Comparison of ENCODE assay signal across 8 cellular contexts in the genomic region with DNA sequence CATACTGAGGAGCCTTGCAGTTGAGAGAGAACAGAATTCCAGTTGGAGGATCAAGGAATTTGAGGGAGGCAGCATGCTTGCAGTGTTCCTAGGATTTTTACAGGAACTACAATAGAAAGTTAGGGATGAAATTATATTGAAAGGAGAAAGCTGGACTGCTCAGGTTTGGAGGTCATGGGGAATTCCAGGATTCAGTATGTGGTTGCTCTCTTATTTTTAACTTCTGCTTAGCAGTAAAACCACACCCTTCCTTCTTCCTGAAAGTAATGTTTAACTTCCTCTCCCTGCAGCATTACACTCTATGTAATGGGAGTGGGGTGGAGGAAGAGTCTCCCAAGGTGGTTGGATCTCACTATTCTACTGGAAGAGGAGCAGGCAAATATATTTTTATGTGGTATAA. TPM values are rescaled to one million over a fixed set of nuclear protein-coding genes. Genes with fewer than 3 reads are reported as not detected.
DNase-seq lines count a peak whose midpoint lies in the region; ATAC-seq and TF ChIP-seq lines count a peak whose summit lies in the region.

No MANE protein-coding gene starts in this region.

- H3K4me3 ChIP-seq in PC-9 (no peak overlapping the region), gastrocnemius medialis (no peak overlapping the region), brain microvascular endothelial cell (ENCODE audit: low read depth, low read length) (no peak overlapping the region), testis (no peak overlapping the region)

- TF ChIP-seq CTCF in PC-9 (conservative IDR thresholded peaks at IDR 0.05): no peak
- TF ChIP-seq CTCF in gastrocnemius medialis (IDR thresholded peaks at IDR 0.05 in 4 of 5, conservative IDR thresholded peaks at IDR 0.05 in 1 of 5): no peak
- no peak for TF ChIP-seq CTCF in brain microvascular endothelial cell (IDR thresholded peaks at IDR 0.05; ENCODE audit: low read depth, low read length, missing control alignments)
- TF ChIP-seq CTCF in testis (IDR thresholded peaks at IDR 0.05): no peak

- no peaks in the 10 kb centered on the region for H3K27me3 ChIP-seq in PC-9 (ENCODE audit: insufficient read depth, low read depth)
- no peaks in the 10 kb centered on the region for H3K27me3 ChIP-seq in gastrocnemius medialis
- H3K27me3 ChIP-seq in brain microvascular endothelial cell (replicated peaks): no peaks in the 10 kb centered on the region
- no peaks in the 10 kb centered on the region for H3K27me3 ChIP-seq in testis

- BruUV-seq in PC-9 (replicated peaks; lab: Mats Ljungman, UMichigan): no TSS peak

- H4K20me1 ChIP-seq in PC-9 (ENCODE audit: insufficient read depth): peaks cover 2% of the 10 kb centered on the region; the same call in 1 of the 2 replicates

- H3K36me3 ChIP-seq in PC-9 (ENCODE audit: low read depth) (peaks cover 63% of the 10 kb centered on the region), gastrocnemius medialis (peaks cover 0 to 35% of the 10 kb centered on the region in 2 donors), brain microvascular endothelial cell (replicated peaks) (peaks cover 25% of the 10 kb centered on the region), testis (ENCODE audit: low read depth, missing control alignments) (no peaks in the 10 kb centered on the region)

- ATAC-seq in GM19395 (IDR thresholded peaks at IDR 0.05; ENCODE audit: unreplicated experiment): peak; percentile 30
- ATAC-seq in esophagus mucosa: peak; percentile 32
- ATAC-seq in gastrocnemius medialis: peak; percentile 45 to 52

- H3K4me1 ChIP-seq in PC-9 (replicated peaks; ENCODE audit: insufficient read depth) (peaks cover 51% of the 10 kb centered on the region), gastrocnemius medialis (peaks cover 35 to 39% of the 10 kb centered on the region in 2 donors), testis (peaks cover 22% of the 10 kb centered on the region)

- H3K4me2 ChIP-seq in PC-9: peak overlapping the region; percentile 26

- POLR2A ChIA-PET in PC-9 (lab: Charles Lee; ENCODE audit: unreplicated experiment): interaction anchor here (0.6 to 0.7 kb wide), 3 partner anchors 11 to 131 kb away, joined by 4 to 17 read pairs (median 5); a partner anchor contains a TSS

- DNase-seq in PC-9 (no peak), gastrocnemius medialis (no peak), brain microvascular endothelial cell (no peak), testis (no peak), mucosa of gallbladder (ENCODE audit: low spot score) (no peak), NCI-H2196 (lab: John Stamatoyannopoulos, UW; ENCODE audit: unreplicated experiment) (no peak)

- H3K79me2 ChIP-seq in PC-9 (ENCODE audit: low read depth): peaks cover 94% of the 10 kb centered on the region

- intact Hi-C loops in PC-9 (cut with micrococcal nuclease; ENCODE audit: unreplicated experiment): no loop called here
- intact Hi-C loops in gastrocnemius medialis (cut with DNase I; ENCODE audit: low total_unique reads): loop anchor here (10.0 kb wide), 1 partner anchor 228 kb away; a partner anchor contains a TSS
- intact Hi-C loops in testis (cut with DNase I; ENCODE audit: low total_unique reads): no loop called here

- CTCF ChIA-PET in PC-9 (lab: Charles Lee): no interaction called here

- H3K9me2 ChIP-seq in PC-9 (ENCODE audit: insufficient read depth): no peaks in the 10 kb centered on the region

- TF ChIP-seq POLR2A in gastrocnemius medialis (IDR thresholded peaks at IDR 0.05) (no peak), testis (IDR thresholded peaks at IDR 0.05) (no peak)

- H3K9me3 ChIP-seq in PC-9 (ENCODE audit: insufficient read depth, low read depth) (no peaks in the 10 kb centered on the region), gastrocnemius medialis (no peaks in the 10 kb centered on the region), testis (no peaks in the 10 kb centered on the region)

- no peak overlapping the region for H2AFZ ChIP-seq in PC-9

- H3F3A ChIP-seq in PC-9 (ENCODE audit: insufficient read depth, low read depth): peaks cover 30% of the 10 kb centered on the region

- H3K27ac ChIP-seq in PC-9 (peak overlapping the region; percentile 49), gastrocnemius medialis (peak overlapping the region; percentile 40 to 48 (median 44)), brain microvascular endothelial cell (no peak overlapping the region), testis (peak overlapping the region in 1 of 2 donors; percentile 42)

- in situ Hi-C loops in gastrocnemius medialis (cut with MboI; ENCODE audit: low sequenced_read_pairs in 4 of 4): no loop called here
- in situ Hi-C loops in brain microvascular endothelial cell (cut with HindIII; ENCODE audit: low pct_ligation_motif_present, low sequenced_read_pairs): no loop called here

RNA-seq across cellular contexts. Expression of a gene that starts 31.3 kb away (rescaled TPM):
- total RNA-seq in PC-9 (2021) (340 and 413 TPM in 2 replicates), esophagus mucosa (323 TPM), gastrocnemius medialis (10 to 100 TPM; 19.7 to 29.8 (median 24.5) TPM), testis (100 to 1,000 TPM; 178 to 227 TPM), mucosa of gallbladder (238 TPM)
- 134 TPM for polyA plus RNA-seq in testis (ENCODE audit: insufficient read depth, low read depth, low replicate concordance)

RNA-seq across cellular contexts. Expression of a gene that starts 41.3 kb away (rescaled TPM):
- not detected in 2 replicates for total RNA-seq in PC-9 (2021)
- not detected for total RNA-seq in esophagus mucosa
- not detected for total RNA-seq in gastrocnemius medialis
- total RNA-seq in testis: 1 to 10 TPM; 3.1 to 7.2 TPM
- 2.8 TPM for polyA plus RNA-seq in testis (ENCODE audit: insufficient read depth, low read depth, low replicate concordance)
- total RNA-seq in mucosa of gallbladder: not detected

RNA-seq across cellular contexts. Expression of a gene that starts 51.6 kb away (rescaled TPM):
- total RNA-seq in PC-9 (2021): 211 and 318 TPM in 2 replicates
- total RNA-seq in esophagus mucosa: 120 TPM
- total RNA-seq in gastrocnemius medialis: 100 to 1,000 TPM in 3 of 4 donors, 10 to 100 TPM in 1; 94.7 to 145 (median 132) TPM
- 100 to 1,000 TPM; 157 to 222 TPM for total RNA-seq in testis
- 71.3 TPM for polyA plus RNA-seq in testis (ENCODE audit: insufficient read depth, low read depth, low replicate concordance)
- total RNA-seq in mucosa of gallbladder: 120 TPM
